ENCODE assay signal across 9 cellular contexts in genomic region chr2:118309201-118310015, GRCh38.
DNase-seq lines count a peak whose midpoint lies in the region; ATAC-seq and TF ChIP-seq lines count a peak whose summit lies in the region.
"Had no signal": no experiment of that assay in that cellular context is flagged by ENCODE, and none has a peak within 500 bp of the region (broad histone marks: within the 10 kb centered on the region; RNA-seq: fewer than 3 reads in every experiment).

No MANE protein-coding gene starts in this region.

- BruUV-seq in PC-3 (replicated peaks; lab: Mats Ljungman, UMichigan) = no TSS peak

- H3K27ac Mint-ChIP-seq in activated naive CD4-positive, alpha-beta T cell treated with anti-CD3 and anti-CD28 coated beads for 36 hours = peak overlapping the region; percentile 90
- peak overlapping the region; percentile 63 for H3K27ac Mint-ChIP-seq in type B pancreatic cell

- H3K56ac ChIP-seq in mesendoderm (ENCODE audit: low read length) = peak overlapping the region; percentile 73

- in situ Hi-C loops in brain microvascular endothelial cell (cut with HindIII; ENCODE audit: low pct_ligation_motif_present, low sequenced_read_pairs) = no loop called here

- H3K9me3 ChIP-seq in PC-3 (ENCODE audit: low read length) = no peaks in the 10 kb centered on the region

- no peaks in the 10 kb centered on the region for H3K79me2 ChIP-seq in mesendoderm (ENCODE audit: control insufficient read depth, insufficient read depth, low read length)
- no peaks in the 10 kb centered on the region for H3K79me2 ChIP-seq in PC-3 (ENCODE audit: low read length)

- peak overlapping the region; percentile 96 for H3K18ac ChIP-seq in mesendoderm (ENCODE audit: low read length)

- H2BK120ac ChIP-seq in mesendoderm (ENCODE audit: low read depth, low read length) = no peak overlapping the region

- H3K4me1 Mint-ChIP-seq in activated naive CD4-positive, alpha-beta T cell treated with anti-CD3 and anti-CD28 coated beads for 36 hours (ENCODE audit: low read depth) = peaks cover 2% of the 10 kb centered on the region
- H3K4me1 Mint-ChIP-seq in type B pancreatic cell (ENCODE audit: unreplicated experiment) = peaks cover 20% of the 10 kb centered on the region

- H2BK5ac ChIP-seq in mesendoderm (ENCODE audit: low read length) = no peak overlapping the region

- peak overlapping the region; percentile 79 for H3K4me3 Mint-ChIP-seq in activated naive CD4-positive, alpha-beta T cell treated with anti-CD3 and anti-CD28 coated beads for 36 hours
- peak overlapping the region; percentile 84 for H3K4me3 Mint-ChIP-seq in type B pancreatic cell

- H3K27me3 ChIP-seq in brain microvascular endothelial cell (replicated peaks) (no peaks in the 10 kb centered on the region), mesendoderm (ENCODE audit: insufficient read depth, low read length, poor library complexity) (no peaks in the 10 kb centered on the region), PC-3 (ENCODE audit: low read length) (no peaks in the 10 kb centered on the region)

- H3K4ac ChIP-seq in mesendoderm (ENCODE audit: low read depth, low read length) = no peak overlapping the region

- H3K4me3 ChIP-seq in brain microvascular endothelial cell (ENCODE audit: low read depth, low read length) = peak overlapping the region; percentile 56
- no peak overlapping the region for H3K4me3 ChIP-seq in mesendoderm (ENCODE audit: low read length)
- H3K4me3 ChIP-seq in PC-3 (ENCODE audit: low read length) = no peak overlapping the region

- CTCF ChIA-PET in activated naive CD4-positive, alpha-beta T cell treated with anti-CD3 and anti-CD28 coated beads for 36 hours (lab: Charles Lee) = no interaction called here
- CTCF ChIA-PET in PC-3 (lab: Charles Lee) = no interaction called here

- no peak overlapping the region for H3K27ac ChIP-seq in brain microvascular endothelial cell
- H3K27ac ChIP-seq in mesendoderm (ENCODE audit: low read depth, low read length) = no peak overlapping the region
- no peak overlapping the region for H3K27ac ChIP-seq in PC-3 (ENCODE audit: low read length)

- no peaks in the 10 kb centered on the region for H3K79me1 ChIP-seq in mesendoderm (ENCODE audit: low read length)

- no peak overlapping the region for H3K23ac ChIP-seq in mesendoderm (ENCODE audit: low read length)

- H2BK15ac ChIP-seq in mesendoderm (replicated peaks; ENCODE audit: low read depth) = no peak overlapping the region

- no peak for ATAC-seq in HG02588 (IDR thresholded peaks at IDR 0.05; ENCODE audit: unreplicated experiment)
- no peak for ATAC-seq in PC-3
- ATAC-seq: left lobe of liver had no signal

- H4K8ac ChIP-seq in mesendoderm (ENCODE audit: low read depth, low read length) = no peak overlapping the region

- no peaks in the 10 kb centered on the region for H4K20me1 ChIP-seq in PC-3 (ENCODE audit: low read length)

- peak overlapping the region; percentile 15 for H3K4me2 ChIP-seq in mesendoderm (ENCODE audit: low read length)
- no peak overlapping the region for H3K4me2 ChIP-seq in PC-3 (ENCODE audit: low read length)

- H2AK5ac ChIP-seq in mesendoderm (ENCODE audit: low read length) = no peak overlapping the region

- H3K27me3 Mint-ChIP-seq in activated naive CD4-positive, alpha-beta T cell treated with anti-CD3 and anti-CD28 coated beads for 36 hours (ENCODE audit: low read depth) = no peaks in the 10 kb centered on the region
- peaks cover 31% of the 10 kb centered on the region for H3K27me3 Mint-ChIP-seq in type B pancreatic cell

- peak overlapping the region; percentile 31 for H3K9ac ChIP-seq in mesendoderm (ENCODE audit: low read length)
- H3K9ac ChIP-seq in PC-3 (ENCODE audit: low read length) = no peak overlapping the region

- POLR2A ChIA-PET in PC-3 (lab: Charles Lee; ENCODE audit: unreplicated experiment) = no interaction called here

- no peaks in the 10 kb centered on the region for H3K9me3 Mint-ChIP-seq in activated naive CD4-positive, alpha-beta T cell treated with anti-CD3 and anti-CD28 coated beads for 36 hours
- H3K9me3 Mint-ChIP-seq in type B pancreatic cell = no peaks in the 10 kb centered on the region

- TF ChIP-seq CTCF in brain microvascular endothelial cell (IDR thresholded peaks at IDR 0.05; ENCODE audit: low read depth, low read length, missing control alignments) (no peak), type B pancreatic cell (conservative IDR thresholded peaks at IDR 0.05) (no peak), PC-3 (conservative IDR thresholded peaks at IDR 0.05; ENCODE audit: low read depth, low read length) (no peak)

- no peak overlapping the region for H2AFZ ChIP-seq in PC-3 (ENCODE audit: low read length)

- H3K36me3 Mint-ChIP-seq in activated naive CD4-positive, alpha-beta T cell treated with anti-CD3 and anti-CD28 coated beads for 36 hours (ENCODE audit: low read depth) = no peaks in the 10 kb centered on the region
- no peaks in the 10 kb centered on the region for H3K36me3 Mint-ChIP-seq in type B pancreatic cell

- H3K36me3 ChIP-seq in brain microvascular endothelial cell (replicated peaks) (no peaks in the 10 kb centered on the region), mesendoderm (ENCODE audit: control insufficient read depth, insufficient read depth, low read length) (no peaks in the 10 kb centered on the region), PC-3 (ENCODE audit: low read depth, low read length) (no peaks in the 10 kb centered on the region)

- no peak overlapping the region for H4K5ac ChIP-seq in mesendoderm (ENCODE audit: low read length)

- no peaks in the 10 kb centered on the region for H3F3A ChIP-seq in PC-3 (ENCODE audit: low read length, unreplicated experiment)

- intact Hi-C loops in activated naive CD4-positive, alpha-beta T cell treated with anti-CD3 and anti-CD28 coated beads for 36 hours (cut with micrococcal nuclease) = loop anchor here (1.0 to 10.0 kb wide), 8 partner anchors 87 to 1057 kb away; partner anchors contain the start of genes C2orf76, CCDC93, DBI and DDX18
- intact Hi-C loops in PC-3 (cut with micrococcal nuclease) = no loop called here

- no peak for DNase-seq in activated naive CD4-positive, alpha-beta T cell treated with anti-CD3 and anti-CD28 coated beads for 36 hours
- no peak for DNase-seq in activated naive CD4-positive, alpha-beta T cell (lab: John Stamatoyannopoulos, UW)
- DNase-seq in brain microvascular endothelial cell = no peak
- peak; percentile 22 for DNase-seq in mesendoderm
- no peak for DNase-seq in type B pancreatic cell (ENCODE audit: extremely low spot score, unreplicated experiment)
- DNase-seq in PC-3 = no peak
- no peak for DNase-seq in T1000 (lab: John Stamatoyannopoulos, UW)

- no peaks in the 10 kb centered on the region for H3K9me2 ChIP-seq in PC-3 (replicated peaks; ENCODE audit: low read length)

- H3K4me1 ChIP-seq in mesendoderm (ENCODE audit: control insufficient read depth, low read depth, low read length) = no peaks in the 10 kb centered on the region
- no peaks in the 10 kb centered on the region for H3K4me1 ChIP-seq in PC-3 (ENCODE audit: insufficient read depth, low read length)

- no CpG with 5 or more reads among the region's 23 CpGs for WGBS in mesendoderm (ENCODE audit: extremely low coverage, insufficient coverage, low lambda C conversion rate)
